ENCODE assay signal across 2 cellular contexts in the genomic region with DNA sequence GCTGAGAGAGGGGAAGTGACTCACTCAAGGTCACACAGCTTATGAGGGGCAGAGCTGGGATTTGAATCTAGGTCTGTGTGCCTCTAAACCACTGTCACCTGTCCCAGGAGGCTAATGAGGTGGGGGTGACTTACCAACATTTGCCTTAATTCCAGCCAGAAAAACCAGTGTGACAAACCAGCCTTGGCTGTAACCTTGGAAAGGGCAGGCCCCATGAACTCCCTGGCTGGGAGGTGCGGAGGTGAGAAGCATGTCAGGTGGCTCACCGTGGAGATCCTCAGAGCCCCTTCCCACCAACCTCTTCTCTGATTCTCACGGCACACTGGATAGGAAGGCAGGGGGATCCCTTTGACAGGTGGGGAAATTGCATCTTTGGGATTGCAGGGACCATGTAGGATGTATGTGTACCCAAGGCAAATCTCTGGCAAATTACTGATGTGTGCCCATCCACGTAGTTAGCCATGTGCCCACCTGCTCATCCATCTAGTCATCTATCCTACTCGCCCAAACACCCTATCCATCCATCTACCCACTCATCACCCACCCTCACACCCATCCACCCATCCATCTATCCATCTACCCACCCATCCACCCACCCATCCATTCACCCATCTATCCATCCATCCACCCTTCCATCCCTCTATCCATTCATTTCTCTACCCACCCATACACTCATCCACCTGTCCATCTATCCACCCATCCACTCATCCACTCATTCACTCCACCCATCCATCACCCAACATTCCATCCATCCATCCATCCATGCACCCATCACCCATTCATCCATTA. TPM values are rescaled to one million over a fixed set of nuclear protein-coding genes. Genes with fewer than 3 reads are reported as not detected.
"Had no signal": no experiment of that assay in that cellular context is flagged by ENCODE, and none has a peak within 500 bp of the region (broad histone marks: within the 10 kb centered on the region; RNA-seq: fewer than 3 reads in every experiment).

No MANE protein-coding gene starts in this region.

RNA-seq across cellular contexts. Expression of gene KCNJ12, which starts 30.7 kb away (rescaled TPM):
- total RNA-seq: SJSA1 had no signal
- polyA plus RNA-seq: K562 had no signal
